35 cellular contexts compared by ENCODE assay signal in genomic region chr1:205326812-205327466, GRCh38. TPM values are rescaled to one million over a fixed set of nuclear protein-coding genes. Genes with fewer than 3 reads are reported as not detected.
DNase-seq lines count a peak whose midpoint lies in the region; ATAC-seq, FAIRE-seq and TF ChIP-seq lines count a peak whose summit lies in the region.
"Had no signal": no experiment of that assay in that cellular context is flagged by ENCODE, and none has a peak within 500 bp of the region (broad histone marks: within the 10 kb centered on the region; RNA-seq: fewer than 3 reads in every experiment).

No MANE protein-coding gene starts in this region.

- H4K20me1 ChIP-seq in K562 (replicated peaks; ENCODE audit: control insufficient read depth, insufficient read depth, low read length) = peaks cover 19% of the 10 kb centered on the region

- TF ChIP-seq RAD21 in K562 (CRISPR knock-in tag; conservative IDR thresholded peaks at IDR 0.05 in 1 of 2, IDR thresholded peaks at IDR 0.05 in 1 of 2) = no peak

- H3K18ac ChIP-seq in neuronal stem cell (ENCODE audit: low read length) = no peak overlapping the region

- H2BK15ac ChIP-seq in neuronal stem cell (ENCODE audit: low read length) = peak overlapping the region; percentile 14

- no peak overlapping the region for H4K8ac ChIP-seq in neuronal stem cell (ENCODE audit: low read depth, low read length)

- peak; percentile 66 for TF ChIP-seq EP300 in K562 (IDR thresholded peaks at IDR 0.05; ENCODE audit: low read length)
- no peak for TF ChIP-seq EP300 in esophagus muscularis mucosa (IDR thresholded peaks at IDR 0.05)

- no peak for FAIRE-seq in K562 (lab: Jason Lieb, UNC)
- FAIRE-seq: endometrium, GM12878, GM19239, pancreas, urothelium cell line had no signal

- DNase-seq in Daoy (ENCODE audit: low read depth) (peak; percentile 44), NCI-H524 (lab: John Stamatoyannopoulos, UW) (peak; percentile 79 to 86), K562 (ENCODE audit: extremely low read depth in 1 of 4, low spot score in 3 of 4) (peak in 1 of 4 experiments; percentile 52), neuronal stem cell (ENCODE audit: low spot score) (no peak), esophagus muscularis mucosa (ENCODE audit: extremely low spot score) (no peak), left colon (no peak)
- DNase-seq: activated CD4-positive, alpha-beta memory T cell treated with anti-CD3 and anti-CD28 coated beads for 36 hours; activated CD4-positive, CD25-positive, alpha-beta regulatory T cell treated with anti-CD3 and anti-CD28 coated beads, Interleukin-2, amount 50 U/mL, for 72 hours; activated naive CD4-positive, alpha-beta T cell treated with Interleukin-2 at 50 U/mL for 16 hours; CD4-positive, alpha-beta T cell; GOT3; immature natural killer cell; Kasumi-1; left cardiac atrium; MV-4-11; NCI-H1436; NCI-H345; NCI-H774; retina; stimulated activated CD4-positive, alpha-beta T cell treated with anti-CD3 and anti-CD28 coated beads, Interleukin-2, amount 100 ng/mL, for 24 hours; stimulated activated CD8-positive, alpha-beta memory T cell treated with anti-CD3 and anti-CD28 coated beads, Interleukin-4, amount 100 ng/mL, for 48 hours; stimulated activated naive CD8-positive, alpha-beta T cell treated with anti-CD3 and anti-CD28 coated beads, Interleukin-15, amount 100 ng/mL, for 72 hours; T-cell had no signal

- no peak overlapping the region for H3K14ac ChIP-seq in neuronal stem cell (ENCODE audit: low read length)

- TF ChIP-seq POLR2A in K562 (conservative IDR thresholded peaks at IDR 0.05) = no peak
- no peak for TF ChIP-seq POLR2A in esophagus muscularis mucosa (IDR thresholded peaks at IDR 0.05; ENCODE audit: low read depth)

- intact Hi-C loops in K562 (cut with micrococcal nuclease) (loop anchor here (5.0 kb wide), 1 partner anchor 350 kb away; no protein-coding TSS in a partner anchor), esophagus muscularis mucosa (cut with DNase I) (no loop called here), left colon (cut with DNase I, micrococcal nuclease) (loop anchor here in 1 of 2 donors (5.0 kb wide), 1 partner anchor 55 kb away; no protein-coding TSS in a partner anchor)

- H3K9me3 ChIP-seq in K562 (replicated peaks; ENCODE audit: control insufficient read depth, insufficient read depth, low read depth, low read length) = no peaks in the 10 kb centered on the region
- no peaks in the 10 kb centered on the region for H3K9me3 ChIP-seq in neuronal stem cell (replicated peaks in 1 of 2; ENCODE audit: control insufficient read depth in 2 of 2, insufficient read depth in 1 of 2, low read depth in 1 of 2, low read length in 2 of 2)
- no peaks in the 10 kb centered on the region for H3K9me3 ChIP-seq in esophagus muscularis mucosa
- H3K9me3 ChIP-seq: pancreas, thoracic aorta had no signal

- H2AFZ ChIP-seq in K562 (ENCODE audit: low read depth, low read length) (no peak overlapping the region), neuronal stem cell (ENCODE audit: low read length) (no peak overlapping the region)

- H3K4me1 ChIP-seq in K562 (replicated peaks in 1 of 2; ENCODE audit: control insufficient read depth in 2 of 2, insufficient read depth in 2 of 2, low read length in 2 of 2) (peaks cover 0 to 1% of the 10 kb centered on the region in 2 experiments; a peak in 2 of 5 replicates), neuronal stem cell (ENCODE audit: control insufficient read depth in 2 of 2, insufficient read depth in 1 of 2, low read depth in 1 of 2, low read length in 2 of 2) (peaks cover 5 to 27% of the 10 kb centered on the region in 2 donors), esophagus muscularis mucosa (peaks cover 0 to 3% (median under 1%) of the 10 kb centered on the region in 4 donors)

- H3K36me3 ChIP-seq in K562 (ENCODE audit: control insufficient read depth, insufficient read depth, low read length) (no peaks in the 10 kb centered on the region), neuronal stem cell (replicated peaks in 1 of 2; ENCODE audit: control insufficient read depth in 2 of 2, insufficient read depth in 2 of 2, low read length in 2 of 2) (no peaks in the 10 kb centered on the region), esophagus muscularis mucosa (no peaks in the 10 kb centered on the region)
- H3K36me3 ChIP-seq: pancreas, thoracic aorta had no signal

- no peaks in the 10 kb centered on the region for H3K9me1 ChIP-seq in K562 (ENCODE audit: control insufficient read depth, insufficient read depth, low read length)

- H3K4me2 ChIP-seq in K562 (ENCODE audit: insufficient read depth, low read length) (no peak overlapping the region), neuronal stem cell (ENCODE audit: insufficient read depth, low read length, poor library complexity, severe bottlenecking) (no peak overlapping the region)

- POLR2A ChIA-PET in K562 (lab: Yijun Ruan, JAX) = interaction anchor here (0.6 kb wide), 2 partner anchors 21 to 334 kb away, joined by 3 read pairs; no protein-coding TSS in a partner anchor

- H3K4me3 ChIP-seq in K562 = no peak overlapping the region
- H3K4me3 ChIP-seq in neuronal stem cell (ENCODE audit: low read length in 2 of 2) = no peak overlapping the region
- H3K4me3 ChIP-seq in esophagus muscularis mucosa = no peak overlapping the region
- H3K4me3 ChIP-seq: GM12878, pancreas, thoracic aorta had no signal

- H2BK120ac ChIP-seq in neuronal stem cell (ENCODE audit: low read depth, low read length) = peak overlapping the region; percentile 26

- no peak overlapping the region for H3K4ac ChIP-seq in neuronal stem cell (ENCODE audit: low read length)

- ATAC-seq in K562 = peak; percentile 55
- no peak for ATAC-seq in esophagus mucosa
- no peak for ATAC-seq in HG02763 (IDR thresholded peaks at IDR 0.05; ENCODE audit: unreplicated experiment)
- ATAC-seq in left colon = no peak
- ATAC-seq: GM12878; left cardiac atrium; natural killer cell treated with Interleukin-12 subunit alpha and Interleukin-12 subunit beta and Interleukin-15 and Interleukin-18, amount 100 ng/mL, for 72 hours; pancreas; stimulated activated naive CD8-positive, alpha-beta T cell treated with anti-CD3 and anti-CD28 coated beads, Interleukin-15, amount 100 ng/mL, for 72 hours; T-cell had no signal

- H4K91ac ChIP-seq in neuronal stem cell (ENCODE audit: low read depth, low read length, poor library complexity) = no peak overlapping the region

- no peaks in the 10 kb centered on the region for H3K79me1 ChIP-seq in neuronal stem cell (ENCODE audit: low read depth, low read length)

- in situ Hi-C loops in K562 (cut with MboI) = no loop called here

- no peak overlapping the region for H2BK5ac ChIP-seq in neuronal stem cell (ENCODE audit: low read length)

- no peak overlapping the region for H2BK12ac ChIP-seq in neuronal stem cell (ENCODE audit: low read length)

- no peaks in the 10 kb centered on the region for H3K79me2 ChIP-seq in K562 (ENCODE audit: control insufficient read depth, insufficient read depth, low read length)

- TF ChIP-seq CTCF in K562 (IDR thresholded peaks at IDR 0.05 in 2 of 3, conservative IDR thresholded peaks at IDR 0.05 in 1 of 3; ENCODE audit: insufficient read depth in 2 of 3, low read depth in 1 of 3, low read length in 3 of 3) (no peak), esophagus muscularis mucosa (IDR thresholded peaks at IDR 0.05) (no peak)

- no peak overlapping the region for H3K23ac ChIP-seq in neuronal stem cell (ENCODE audit: low read depth, low read length, poor library complexity)

- WGBS in K562 (ENCODE audit: insufficient coverage, low coverage, missing lambda C conversion rate) = 1% methylated on average over 11 of the region's 11 CpGs
- no CpG with 5 or more reads among the region's 11 CpGs for WGBS in neuronal stem cell (ENCODE audit: extremely low coverage in 2 of 2, insufficient read length in 2 of 2, insufficient replicate concordance in 1 of 2), 2 donors
- 82% methylated on average over 11 of the region's 11 CpGs for WGBS in esophagus muscularis mucosa

- no TSS peak for BruUV-seq in K562 (replicated peaks; lab: Mats Ljungman, UMichigan)

- peak overlapping the region; percentile 24 for H2AK5ac ChIP-seq in neuronal stem cell (ENCODE audit: low read depth, low read length)

- H3K27me3 ChIP-seq in K562 (ENCODE audit: control insufficient read depth in 2 of 2, insufficient read depth in 2 of 2, low read length in 2 of 2) (peaks cover 48 to 86% of the 10 kb centered on the region in 2 experiments; a peak in 4 of 5 replicates), neuronal stem cell (ENCODE audit: control insufficient read depth in 3 of 3, insufficient read depth in 3 of 3, low read depth in 1 of 3, low read length in 3 of 3) (peaks cover 0 to 16% (median 0%) of the 10 kb centered on the region in 3 experiments), esophagus muscularis mucosa (peaks cover 0 to 23% (median 0%) of the 10 kb centered on the region in 4 donors)
- H3K27me3 ChIP-seq: pancreas had no signal

- no peak overlapping the region for H3K27ac ChIP-seq in K562 (ENCODE audit: extremely low read depth, low read depth, low read length)
- H3K27ac ChIP-seq in neuronal stem cell (replicated peaks; ENCODE audit: low read length) = no peak overlapping the region
- H3K27ac ChIP-seq in esophagus muscularis mucosa (replicated peaks in 1 of 4) = no peak overlapping the region
- H3K27ac ChIP-seq: HL-60, pancreas, thoracic aorta had no signal

- CTCF ChIA-PET in K562 (lab: Yijun Ruan, JAX; ENCODE audit: low intra/inter-chr PET ratio) = interaction anchor here (8.5 kb wide), 1 partner anchor 53 kb away, joined by 144 read pairs; no protein-coding TSS in a partner anchor

- peak overlapping the region in 1 of 2 experiments; percentile 19; a peak in 1 of 4 replicates for H3K9ac ChIP-seq in K562 (ENCODE audit: insufficient read depth in 1 of 2, low read depth in 2 of 2, low read length in 2 of 2)
- H3K9ac ChIP-seq in neuronal stem cell (ENCODE audit: low read depth, low read length, poor library complexity) = no peak overlapping the region

RNA-seq across cellular contexts. Expression of gene NUAK2, which starts 5.4 kb away (rescaled TPM):
- total RNA-seq in Daoy (2014; rRNA removed; shearing (Covaris generic)) = 11.1 and 12.4 TPM in 2 replicates
- 0.40 and 0.90 TPM in 2 replicates for total RNA-seq in K562 (2011; cell fraction: chromatin; rRNA removed; ENCODE audit: low replicate concordance)
- total RNA-seq in K562 (2011; cell fraction: nucleolus; rRNA removed) = 0.39 and 0.83 TPM in 2 replicates
- 0.23 and 0.73 TPM in 2 replicates for total RNA-seq in K562 (2011; cell fraction: nucleoplasm; rRNA removed)
- total RNA-seq in K562 (2014; rRNA removed) = 0.05 and 0.29 TPM in 2 replicates
- total RNA-seq in K562 (2014; rRNA removed; fragmentation: Illumina TruSeq; extraction: Trizol) = 0.13 and 0.18 TPM in 2 replicates
- total RNA-seq in K562 (2015; rRNA removed; fragmentation: Illumina TruSeq; extraction: Trizol) = 0.14 and 0.15 TPM in 2 replicates
- 0.44 and 0.47 TPM in 2 replicates for total RNA-seq in K562 (2021)
- polyA plus RNA-seq in K562 (2011; rRNA removed) = 0.11 and 0.68 TPM in 2 replicates
- 0.19 and 0.37 TPM in 2 replicates for polyA plus RNA-seq in K562 (2011; cell fraction: cytosol; rRNA removed)
- polyA plus RNA-seq in K562 (2011; cell fraction: nucleus; rRNA removed) = 0.41 and 0.49 TPM in 2 replicates
- polyA plus RNA-seq in K562 (2012) = 0.20 and 0.60 TPM in 2 replicates
- polyA plus RNA-seq in K562 (2014; fragmentation: Illumina TruSeq; extraction: Trizol) = 0.27 and 0.33 TPM in 2 replicates
- polyA plus RNA-seq in K562 (2014; fragmentation: Nextera tagmentation; extraction: Ambion mirVana) = under 1 TPM; 0.04 to 0.10 TPM
- polyA plus RNA-seq in K562 (2014; rRNA removed) = 0.19 and 0.45 TPM in 2 replicates
- 0.28 and 0.39 TPM in 2 replicates for polyA minus RNA-seq in K562 (2011; rRNA and poly(A)+ RNA removed)
- 0.48 and 0.64 TPM in 2 replicates for polyA minus RNA-seq in K562 (2011; cell fraction: cytosol; rRNA and poly(A)+ RNA removed)
- 0.54 and 0.78 TPM in 2 replicates for polyA minus RNA-seq in K562 (2011; cell fraction: nucleus; rRNA and poly(A)+ RNA removed)
- polyA plus RNA-seq in neuronal stem cell (2013, experiment 1 of 2) = 55.9 TPM
- polyA plus RNA-seq in neuronal stem cell (2013, experiment 2 of 2) = 57.2 TPM
- under 1 TPM; 0.42 to 0.86 (median 0.74) TPM for total RNA-seq in esophagus muscularis mucosa
- total RNA-seq in esophagus mucosa = 28.3 TPM
- total RNA-seq in left colon = 10 to 100 TPM; 27.7 to 29.2 TPM

RNA-seq across cellular contexts. Expression of gene KLHDC8A, which starts 29.8 kb away (rescaled TPM):
- 0.34 and 3.2 TPM in 2 replicates for total RNA-seq in Daoy (2014; rRNA removed; shearing (Covaris generic))
- total RNA-seq in K562 (2011; cell fraction: chromatin; rRNA removed; ENCODE audit: low replicate concordance) = not detected in 2 replicates
- 0.13 TPM in 1 of 2 replicates, not detected in the other for total RNA-seq in K562 (2011; cell fraction: nucleolus; rRNA removed)
- not detected in 2 replicates for total RNA-seq in K562 (2011; cell fraction: nucleoplasm; rRNA removed)
- total RNA-seq in K562 (2014; rRNA removed) = 0.24 and 0.54 TPM in 2 replicates
- not detected in 2 replicates for total RNA-seq in K562 (2014; rRNA removed; fragmentation: Illumina TruSeq; extraction: Trizol)
- total RNA-seq in K562 (2015; rRNA removed; fragmentation: Illumina TruSeq; extraction: Trizol) = not detected in 2 replicates
- total RNA-seq in K562 (2021) = 0.04 and 0.16 TPM in 2 replicates
- polyA plus RNA-seq in K562 (2011; rRNA removed) = 0.03 TPM in 1 of 2 replicates, not detected in the other
- 0.07 TPM in 1 of 2 replicates, not detected in the other for polyA plus RNA-seq in K562 (2011; cell fraction: cytosol; rRNA removed)
- polyA plus RNA-seq in K562 (2011; cell fraction: nucleus; rRNA removed) = not detected in 2 replicates
- polyA plus RNA-seq in K562 (2012) = 0.13 and 0.30 TPM in 2 replicates
- polyA plus RNA-seq in K562 (2014; fragmentation: Illumina TruSeq; extraction: Trizol) = not detected in 2 replicates
- under 1 TPM in 1 of 2 experiments, not detected in 1; 0.01 TPM for polyA plus RNA-seq in K562 (2014; fragmentation: Nextera tagmentation; extraction: Ambion mirVana)
- polyA plus RNA-seq in K562 (2014; rRNA removed) = not detected in 2 replicates
- not detected in 2 replicates for polyA minus RNA-seq in K562 (2011; rRNA and poly(A)+ RNA removed)
- not detected in 2 replicates for polyA minus RNA-seq in K562 (2011; cell fraction: cytosol; rRNA and poly(A)+ RNA removed)
- polyA minus RNA-seq in K562 (2011; cell fraction: nucleus; rRNA and poly(A)+ RNA removed) = not detected in 2 replicates
- 87.2 TPM for polyA plus RNA-seq in neuronal stem cell (2013, experiment 1 of 2)
- 86.1 TPM for polyA plus RNA-seq in neuronal stem cell (2013, experiment 2 of 2)
- total RNA-seq in esophagus muscularis mucosa = 1 to 10 TPM in 2 of 4 donors, under 1 TPM in 2; 0.32 to 2.0 (median 1.2) TPM
- total RNA-seq in esophagus mucosa = 3.1 TPM
- total RNA-seq in left colon = under 1 TPM; 0.40 to 0.59 TPM
- total RNA-seq: activated CD4-positive, alpha-beta memory T cell treated with anti-CD3 and anti-CD28 coated beads for 36 hours; CD4-positive, alpha-beta T cell; dermis microvascular lymphatic vessel endothelial cell; GM12878; lung microvascular endothelial cell; natural killer cell treated with Interleukin-12 subunit alpha and Interleukin-12 subunit beta and Interleukin-15 and Interleukin-18, amount 100 ng/mL, for 72 hours; thoracic aorta had no signal
- polyA plus RNA-seq: GM12878, immature natural killer cell had no signal

Comparison
In these comparisons a context has a peak if more than half of its experiments do, and no peak if none do; other contexts are left out.
1. DNase-seq: peak in Daoy (single experiment) and NCI-H524 (2 of 2); none in neuronal stem cell (single experiment), esophagus muscularis mucosa (single experiment) and left colon (0 of 2).